ENCODE assay signal across 25 cellular contexts in genomic region chr19:42102877-42103276, GRCh38. TPM values are rescaled to one million over a fixed set of nuclear protein-coding genes. Genes with fewer than 3 reads are reported as not detected.
"Had no signal": no experiment of that assay in that cellular context is flagged by ENCODE, and none has a peak within 500 bp of the region (broad histone marks: within the 10 kb centered on the region; RNA-seq: fewer than 3 reads in every experiment).

No MANE protein-coding gene starts in this region.

- H3K4me1 ChIP-seq: left ventricle myocardium inferior, lower lobe of right lung, psoas muscle, sigmoid colon, suprapubic skin, transverse colon, upper lobe of right lung, uterus had no signal

- H3K4me3 ChIP-seq: dorsolateral prefrontal cortex, left ventricle myocardium inferior, lower lobe of right lung, mucosa of descending colon, ovary, psoas muscle, sigmoid colon, suprapubic skin, transverse colon, upper lobe of right lung, uterus had no signal

- H3K36me3 ChIP-seq: left ventricle myocardium inferior, lower lobe of right lung, ovary, sigmoid colon, suprapubic skin, transverse colon, upper lobe of right lung, uterus had no signal

- H3K27me3 Mint-ChIP-seq: naive thymus-derived CD4-positive, alpha-beta T cell had no signal

- H3K4me1 Mint-ChIP-seq: immature natural killer cell, nephron had no signal

- H3K9me3 ChIP-seq: left ventricle myocardium inferior, lower lobe of right lung, mucosa of descending colon, ovary, psoas muscle, sigmoid colon, suprapubic skin, transverse colon, upper lobe of right lung, uterus had no signal

- DNase-seq: dorsolateral prefrontal cortex; effector CD4-positive, alpha-beta T cell; hypothalamus; immature natural killer cell; islet precursor cell; kidney glomerular epithelial cell; left colon; left ventricle myocardium inferior; lower lobe of right lung; mucosa of descending colon; naive thymus-derived CD4-positive, alpha-beta T cell; nucleus accumbens; ovary; psoas muscle; right cardiac atrium; sigmoid colon; stimulated activated CD4-positive, alpha-beta T cell treated with anti-CD3 and anti-CD28 coated beads, Interleukin-2, amount 100 ng/mL, for 24 hours; stimulated activated CD4-positive, alpha-beta T cell treated with anti-CD3 and anti-CD28 coated beads, Interleukin-4, amount 100 ng/mL, for 24 hours; stimulated activated naive CD4-positive, alpha-beta T cell treated with Interleukin-2 at 50 U/mL for 16 hours; transverse colon; upper lobe of right lung; uterus had no signal

- ATAC-seq: left colon; lower lobe of right lung; mucosa of descending colon; naive thymus-derived CD4-positive, alpha-beta T cell; psoas muscle; right cardiac atrium; stimulated activated effector memory CD8-positive, alpha-beta T cell treated with anti-CD3 and anti-CD28 coated beads, Interleukin-12 subunit alpha, Interleukin-12 subunit beta, amount 100 ng/mL, for 72 hours; upper lobe of right lung had no signal

- H3K4me3 Mint-ChIP-seq: immature natural killer cell; naive thymus-derived CD4-positive, alpha-beta T cell; nephron; stimulated activated effector memory CD8-positive, alpha-beta T cell treated with anti-CD3 and anti-CD28 coated beads, Interleukin-12 subunit alpha, Interleukin-12 subunit beta, amount 100 ng/mL, for 72 hours had no signal

- H3K27ac Mint-ChIP-seq: nephron had no signal

- H3K9me3 Mint-ChIP-seq: immature natural killer cell; naive thymus-derived CD4-positive, alpha-beta T cell; nephron; stimulated activated effector memory CD8-positive, alpha-beta T cell treated with anti-CD3 and anti-CD28 coated beads, Interleukin-12 subunit alpha, Interleukin-12 subunit beta, amount 100 ng/mL, for 72 hours had no signal

- H3K27ac ChIP-seq: dorsolateral prefrontal cortex, left ventricle myocardium inferior, lower lobe of right lung, ovary, psoas muscle, sigmoid colon, suprapubic skin, transverse colon, upper lobe of right lung, uterus had no signal

RNA-seq across cellular contexts. Expression of gene GRIK5, which starts 32.9 kb away (rescaled TPM):
- polyA plus RNA-seq: immature natural killer cell had no signal
